In genomic region chr7:55133630-55134392, GRCh38 we compare ENCODE assay signal across 1 cellular context.
TF ChIP-seq lines count a peak whose summit lies in the region.

No MANE protein-coding gene starts in this region.

TF ChIP-seq in GM23338, 12 proteins besides CTCF, POLR2A, EP300 and RAD21 (continued from another document):
- TF ChIP-seq ETS1 (IDR thresholded peaks at IDR 0.05) (no peak), EZH2 (IDR thresholded peaks at IDR 0.05; ENCODE audit: low read depth, unreplicated experiment) (no peak), ZNF114 (CRISPR knock-in tag; IDR thresholded peaks at IDR 0.05) (no peak), STAT1 (IDR thresholded peaks at IDR 0.05; ENCODE audit: unreplicated experiment) (no peak), CREB1 (CRISPR knock-in tag; IDR thresholded peaks at IDR 0.05; ENCODE audit: low read depth) (no peak), EZH2phosphoT487 (IDR thresholded peaks at IDR 0.05; ENCODE audit: unreplicated experiment) (no peak), ZNF331 (CRISPR knock-in tag; IDR thresholded peaks at IDR 0.05; ENCODE audit: low read depth) (no peak)
